Comparison of ENCODE assay signal across 12 cellular contexts in genomic region chr6:150119256-150119655, GRCh38. TPM values are rescaled to one million over a fixed set of nuclear protein-coding genes. Genes with fewer than 3 reads are reported as not detected.
DNase-seq lines count a peak whose midpoint lies in the region; ATAC-seq and TF ChIP-seq lines count a peak whose summit lies in the region.
"Had no signal": no experiment of that assay in that cellular context is flagged by ENCODE, and none has a peak within 500 bp of the region (broad histone marks: within the 10 kb centered on the region; RNA-seq: fewer than 3 reads in every experiment).

No MANE protein-coding gene starts in this region.

- no peak for TF ChIP-seq POLR2A in gastrocnemius medialis (IDR thresholded peaks at IDR 0.05)
- TF ChIP-seq POLR2A in spleen (IDR thresholded peaks at IDR 0.05), result no peak

- in situ Hi-C loops in gastrocnemius medialis (cut with MboI; ENCODE audit: low sequenced_read_pairs in 4 of 4), result no loop called here

- intact Hi-C loops in left lung (cut with DNase I), result no loop called here
- intact Hi-C loops in gastrocnemius medialis (cut with DNase I; ENCODE audit: low total_unique reads), result no loop called here
- intact Hi-C loops in spleen (cut with DNase I; ENCODE audit: low total_unique reads), result no loop called here

- peak; percentile 65 for ATAC-seq in left lung
- no peak for ATAC-seq in gastrocnemius medialis

- no peaks in the 10 kb centered on the region for H3K36me3 ChIP-seq in BLaER1 treated with 17β-estradiol and CSF1 and Interleukin-3, amounts not matched to agents 10 nM and 100 nM
- H3K36me3 ChIP-seq in left lung, result no peaks in the 10 kb centered on the region
- no peaks in the 10 kb centered on the region for H3K36me3 ChIP-seq in gastrocnemius medialis
- H3K36me3 ChIP-seq in spleen, result no peaks in the 10 kb centered on the region
- H3K36me3 ChIP-seq: vagina had no signal

- H3K9me3 ChIP-seq in BLaER1 treated with 17β-estradiol and CSF1 and Interleukin-3, amounts not matched to agents 10 nM and 100 nM (replicated peaks in 1 of 11), result peaks cover 18 to 27% (median 19%) of the 10 kb centered on the region in 11 experiments
- no peaks in the 10 kb centered on the region for H3K9me3 ChIP-seq in left lung
- H3K9me3 ChIP-seq in gastrocnemius medialis, result no peaks in the 10 kb centered on the region
- H3K9me3 ChIP-seq in spleen, result peaks cover 0 to 7% (median 0%) of the 10 kb centered on the region in 8 donors
- H3K9me3 ChIP-seq: vagina had no signal

- peak; percentile 33 for DNase-seq in GM03348 (ENCODE audit: low spot score)
- DNase-seq in left lung, result no peak
- DNase-seq in gastrocnemius medialis, result no peak
- DNase-seq in spleen, result no peak
- DNase-seq in NCI-H128 (lab: John Stamatoyannopoulos, UW; ENCODE audit: unreplicated experiment), result no peak
- DNase-seq in NCI-H2029 (lab: John Stamatoyannopoulos, UW), result no peak
- DNase-seq: activated CD4-positive, alpha-beta memory T cell treated with anti-CD3 and anti-CD28 coated beads for 36 hours; mesendoderm; NCI-H226 had no signal

- 11 to 27% (median 14%) methylated on average over 6 of the region's 6 CpGs for WGBS in spleen, 5 donors

- H3K9ac ChIP-seq in BLaER1 treated with 17β-estradiol and CSF1 and Interleukin-3, amounts not matched to agents 10 nM and 100 nM, result peak overlapping the region in 8 of 11 experiments; percentile 21 to 70 (median 63); a peak in 15 of 22 replicates

- peak overlapping the region in 9 of 11 experiments; percentile 21 to 80 (median 72); a peak in 17 of 22 replicates for H3K27ac ChIP-seq in BLaER1 treated with 17β-estradiol and CSF1 and Interleukin-3, amounts not matched to agents 10 nM and 100 nM
- H3K27ac ChIP-seq in left lung (no peak overlapping the region), gastrocnemius medialis (no peak overlapping the region), spleen (no peak overlapping the region)
- H3K27ac ChIP-seq: vagina had no signal

- TF ChIP-seq CTCF in left lung (IDR thresholded peaks at IDR 0.05) (no peak), gastrocnemius medialis (IDR thresholded peaks at IDR 0.05 in 4 of 5, conservative IDR thresholded peaks at IDR 0.05 in 1 of 5) (no peak), spleen (IDR thresholded peaks at IDR 0.05 in 8 of 11, conservative IDR thresholded peaks at IDR 0.05 in 3 of 11) (no peak)

- H3K4me1 ChIP-seq in BLaER1 treated with 17β-estradiol and CSF1 and Interleukin-3, amounts not matched to agents 10 nM and 100 nM, result peaks cover 21 to 95% (median 83%) of the 10 kb centered on the region in 10 experiments
- H3K4me1 ChIP-seq in left lung (peaks cover 7 to 13% of the 10 kb centered on the region in 2 donors), gastrocnemius medialis (no peaks in the 10 kb centered on the region), spleen (peaks cover 0 to 15% (median 9%) of the 10 kb centered on the region in 6 donors)
- H3K4me1 ChIP-seq: vagina had no signal

- H3K4me3 ChIP-seq in BLaER1 treated with 17β-estradiol and CSF1 and Interleukin-3, amounts not matched to agents 10 nM and 100 nM, result peak overlapping the region in 5 of 10 experiments; percentile 19 to 41 (median 31); a peak in 8 of 20 replicates
- no peak overlapping the region for H3K4me3 ChIP-seq in left lung
- no peak overlapping the region for H3K4me3 ChIP-seq in gastrocnemius medialis
- no peak overlapping the region for H3K4me3 ChIP-seq in spleen
- H3K4me3 ChIP-seq: vagina had no signal

- H3K27me3 ChIP-seq in BLaER1 treated with 17β-estradiol and CSF1 and Interleukin-3, amounts not matched to agents 10 nM and 100 nM, result 0 out of 22 replicates have a peak, but pooled peaks cover 0 to 8% (median 0%) of the 10 kb centered on the region in 11 experiments
- no peaks in the 10 kb centered on the region for H3K27me3 ChIP-seq in left lung
- H3K27me3 ChIP-seq in gastrocnemius medialis, result no peaks in the 10 kb centered on the region
- H3K27me3 ChIP-seq in spleen (replicated peaks in 1 of 7), result peaks cover 0 to 10% (median 0%) of the 10 kb centered on the region in 7 donors
- H3K27me3 ChIP-seq: vagina had no signal

- H3K4me2 ChIP-seq in BLaER1 treated with 17β-estradiol and CSF1 and Interleukin-3, amounts not matched to agents 10 nM and 100 nM, result peak overlapping the region; percentile 61 to 94 (median 90)

- H4K20me1 ChIP-seq in BLaER1 treated with 17β-estradiol and CSF1 and Interleukin-3, amounts not matched to agents 10 nM and 100 nM, result no peaks in the 10 kb centered on the region

TF ChIP-seq in PFSK-1, 5 proteins besides CTCF, POLR2A, EP300 and RAD21:
- no peak for TF ChIP-seq SIN3A (IDR thresholded peaks at IDR 0.05; ENCODE audit: borderline replicate concordance, insufficient read depth, low read length)
- no peak for TF ChIP-seq FOXP2 (optimal IDR thresholded peaks at IDR 0.05; ENCODE audit: borderline replicate concordance, extremely low read depth, extremely low read length, insufficient read depth)
- TF ChIP-seq POLR2AphosphoS5 (IDR thresholded peaks at IDR 0.05; ENCODE audit: low read depth, low read length), result 0 out of 2 replicates have a peak, but pooled peaks have one; percentile 17
- no peak for TF ChIP-seq TAF1 (IDR thresholded peaks at IDR 0.05; ENCODE audit: borderline replicate concordance, insufficient read depth, low read length)
- 0 out of 4 replicates have a peak, but pooled peaks of 1 of the 2 experiments have one; percentile 39 for TF ChIP-seq REST (IDR thresholded peaks at IDR 0.05; ENCODE audit: insufficient read depth in 1 of 2, low read depth in 2 of 2, low read length in 2 of 2)

RNA-seq across cellular contexts. Expression of gene PPP1R14C, which starts 23.6 kb away (rescaled TPM):
- polyA plus RNA-seq in PFSK-1 (2012; ENCODE audit: insufficient read length, low read depth), result 14.3 TPM
- 10 to 100 TPM; 13.6 to 33.6 TPM for total RNA-seq in left lung
- total RNA-seq in gastrocnemius medialis, result 10 to 100 TPM; 14.9 to 37.0 (median 21.7) TPM
- under 1 TPM in 4 of 7 donors, not detected in 3; 0.13 to 0.39 (median 0.25) TPM for total RNA-seq in spleen
- under 1 TPM in 2 of 3 donors, not detected in 1; 0.06 to 0.13 TPM for polyA plus RNA-seq in spleen

RNA-seq across cellular contexts. Expression of gene ULBP3, which starts 50.3 kb away (rescaled TPM):
- polyA plus RNA-seq in PFSK-1 (2012; ENCODE audit: insufficient read length, low read depth), result 3.4 TPM
- total RNA-seq in left lung (1 to 10 TPM; 9.5 to 10.0 TPM), gastrocnemius medialis (1 to 10 TPM in 1 of 4 donors, not detected in 3; 1.1 TPM), spleen (1 to 10 TPM in 3 of 7 donors, under 1 TPM in 3, not detected in 1; 0.80 to 2.2 (median 1.1) TPM)
- polyA plus RNA-seq in spleen, result under 1 TPM; 0.15 to 0.52 (median 0.35) TPM

Comparison
In these comparisons a context has a peak if more than half of its experiments do, and no peak if none do; other contexts are left out.
1. H3K27ac ChIP-seq: peak in BLaER1 treated with 17β-estradiol and CSF1 and Interleukin-3, amounts not matched to agents 10 nM and 100 nM (9 of 11); none in left lung (0 of 2), gastrocnemius medialis (0 of 4) and spleen (0 of 8).
2. RNA of gene PPP1R14C, which starts 23.6 kb away (total RNA-seq): 13.6 to 33.6 TPM in left lung and 14.9 to 37.0 TPM in gastrocnemius medialis; 0.13 to 0.39 TPM in spleen; every median in the first group is over 10 times any median in the second.